26 cellular contexts compared by ENCODE assay signal in the genomic region with DNA sequence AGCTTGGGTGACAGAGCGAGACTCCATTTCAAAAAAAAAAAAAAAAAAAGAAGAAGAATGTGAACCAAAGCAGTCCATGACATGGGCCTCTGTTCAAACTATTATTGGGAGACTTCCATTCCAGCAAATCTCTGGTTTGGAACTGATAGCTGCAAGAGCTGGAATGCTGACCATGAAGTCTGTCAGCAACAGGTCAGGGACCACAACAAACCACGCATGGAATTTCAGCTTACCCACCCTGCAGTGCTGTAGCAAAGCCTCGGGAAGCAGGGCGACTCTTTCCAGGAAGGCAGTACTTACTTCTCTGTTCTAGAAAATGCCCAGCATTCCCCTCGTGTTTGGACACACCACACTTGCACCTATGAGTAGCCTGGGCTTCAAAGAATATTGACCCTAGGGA. TPM values are rescaled to one million over a fixed set of nuclear protein-coding genes. Genes with fewer than 3 reads are reported as not detected.
DNase-seq lines count a peak whose midpoint lies in the region; ATAC-seq, FAIRE-seq and TF ChIP-seq lines count a peak whose summit lies in the region.
"Had no signal": no experiment of that assay in that cellular context is flagged by ENCODE, and none has a peak within 500 bp of the region (broad histone marks: within the 10 kb centered on the region; RNA-seq: fewer than 3 reads in every experiment).

No MANE protein-coding gene starts in this region.

- RAD21 ChIA-PET in GM12878 (lab: Charles Lee; ENCODE audit: unreplicated experiment): interaction anchor here (1.6 kb wide), 1 partner anchor 212 kb away, joined by 6 read pairs; a partner anchor contains a TSS

- SMC1A ChIA-PET in GM12878 (lab: Charles Lee; ENCODE audit: uncharacterized antibody, unreplicated experiment): interaction anchor here (1.4 to 11.1 kb wide), 3 partner anchors 11 to 23 kb away, joined by 3 to 178 read pairs (median 5); no protein-coding TSS in a partner anchor

- TF ChIP-seq POLR2A in GM12878 (IDR thresholded peaks at IDR 0.05; ENCODE audit: low read depth, low read length): no peak

- H3K9ac ChIP-seq in GM12878 (ENCODE audit: control insufficient read depth, insufficient read depth, low read length): no peak overlapping the region
- H3K9ac ChIP-seq: BLaER1 treated with 17β-estradiol and CSF1 and Interleukin-3, amounts not matched to agents 10 nM and 100 nM had no signal

- no peaks in the 10 kb centered on the region for H3K9me3 ChIP-seq in GM12878 (replicated peaks; ENCODE audit: control insufficient read depth, insufficient read depth, low read length)
- H3K9me3 ChIP-seq: left lung, ovary, tibial nerve had no signal

- CTCF ChIA-PET in GM12878 (lab: Yijun Ruan, JAX): interaction anchor here (0.7 to 1.9 kb wide), 4 partner anchors 10 to 212 kb away, joined by 3 to 7 read pairs (median 4); a partner anchor contains a TSS

- H4K20me1 ChIP-seq in GM12878 (ENCODE audit: control insufficient read depth, insufficient read depth): no peaks in the 10 kb centered on the region
- H4K20me1 ChIP-seq: BLaER1 treated with 17β-estradiol and CSF1 and Interleukin-3, amounts not matched to agents 10 nM and 100 nM had no signal

- DNase-seq in Right ventricle myocardium superior (no peak), cardiac septum (ENCODE audit: low spot score) (no peak), GM12878 (ENCODE audit: low read depth, low spot score) (no peak), kidney epithelial cell (ENCODE audit: low read depth) (peak; percentile 89), HPDE6-E6E7 (ENCODE audit: extremely low spot score) (no peak), NCI-H1694 (lab: John Stamatoyannopoulos, UW) (no peak), foreskin fibroblast (no peak)
- DNase-seq: 8988T; activated CD4-positive, alpha-beta T cell treated with anti-CD3 and anti-CD28 coated beads, Interleukin-2, amount 50 U/mL, for 4 hours; activated T-cell treated with anti-CD3 and anti-CD28 coated beads for 4 hours; amygdala; effector memory CD4-positive, alpha-beta T cell; GF-D8; left lung; NCI-H1436; NCI-H69; OCI-M1; ovary; stimulated activated CD4-positive, alpha-beta T cell treated with anti-CD3 and anti-CD28 coated beads, Interleukin-2, amount 100 ng/mL, for 24 hours; stimulated activated naive CD8-positive, alpha-beta T cell treated with anti-CD3 and anti-CD28 coated beads, Interleukin-15, Interleukin-2, amounts not matched to agents 100 U/mL and 50 U/mL, for 24 hours; T-helper 17 cell had no signal

- FAIRE-seq in GM12878 (lab: Jason Lieb, UNC): no peak
- FAIRE-seq: H1 had no signal

- POLR2A ChIA-PET in GM12878 (lab: Charles Lee): interaction anchor here (1.4 kb wide), 1 partner anchor 11 kb away, joined by 8 read pairs; no protein-coding TSS in a partner anchor

- WGBS in GM12878 (ENCODE audit: insufficient coverage, insufficient replicate concordance, low lambda C conversion rate, missing lambda C conversion rate): 89% methylated on average over 4 of the region's 5 CpGs

- TF ChIP-seq CTCF in GM12878 (IDR thresholded peaks at IDR 0.05 in 2 of 3, conservative IDR thresholded peaks at IDR 0.05 in 1 of 3; ENCODE audit: control insufficient read depth in 2 of 3, extremely low read depth in 1 of 3, insufficient read depth in 1 of 3, low read depth in 3 of 3, low read length in 3 of 3) (no peak), kidney epithelial cell (IDR thresholded peaks at IDR 0.05; ENCODE audit: insufficient read depth, low read length, poor library complexity, severe bottlenecking) (no peak), foreskin fibroblast (IDR thresholded peaks at IDR 0.05; ENCODE audit: low read depth, low read length) (no peak)

- intact Hi-C loops in Right ventricle myocardium superior (cut with DNase I) (loop anchor here (10.0 kb wide), 1 partner anchor 122 kb away; a partner anchor contains a TSS), cardiac septum (cut with DNase I) (loop anchor here (5.0 to 10.0 kb wide), 2 partner anchors 45 to 172 kb away; no protein-coding TSS in a partner anchor), GM12878 (cut with micrococcal nuclease; ENCODE audit: unreplicated experiment) (no loop called here)

- H3K27me3 ChIP-seq in GM12878 (replicated peaks in 1 of 2; ENCODE audit: control insufficient read depth in 2 of 2, insufficient read depth in 2 of 2, low read length in 1 of 2) (no peaks in the 10 kb centered on the region), kidney epithelial cell (ENCODE audit: control insufficient read depth, insufficient read depth, low read length) (no peaks in the 10 kb centered on the region)
- H3K27me3 ChIP-seq: BLaER1 treated with 17β-estradiol and CSF1 and Interleukin-3, amounts not matched to agents 10 nM and 100 nM; left lung; ovary; tibial nerve had no signal

- no peak for TF ChIP-seq RAD21 in GM12878 (IDR thresholded peaks at IDR 0.05; ENCODE audit: insufficient read depth, low read depth, low read length)

- peaks cover 14 to 19% of the 10 kb centered on the region in 2 experiments for H3K36me3 ChIP-seq in GM12878 (ENCODE audit: control insufficient read depth in 2 of 2, insufficient read depth in 2 of 2, low read length in 1 of 2)
- H3K36me3 ChIP-seq in kidney epithelial cell (ENCODE audit: control insufficient read depth, insufficient read depth, low read length): no peaks in the 10 kb centered on the region
- H3K36me3 ChIP-seq: ovary had no signal

- H3K4me3 ChIP-seq in GM12878 (no peak overlapping the region), kidney epithelial cell (ENCODE audit: low read depth, low read length) (no peak overlapping the region), foreskin fibroblast (ENCODE audit: low read depth in 1 of 2, low read length in 2 of 2) (no peak overlapping the region)
- H3K4me3 ChIP-seq: BLaER1 treated with 17β-estradiol and CSF1 and Interleukin-3, amounts not matched to agents 10 nM and 100 nM; left lung; ovary; tibial nerve had no signal

- no peak overlapping the region for H3K27ac ChIP-seq in GM12878 (ENCODE audit: control insufficient read depth, insufficient read depth)
- H3K27ac ChIP-seq: BLaER1 treated with 17β-estradiol and CSF1 and Interleukin-3, amounts not matched to agents 10 nM and 100 nM; left lung; ovary; VCaP had no signal

- TF ChIP-seq EP300 in GM12878 (IDR thresholded peaks at IDR 0.05; ENCODE audit: borderline replicate concordance in 1 of 2, control insufficient read depth in 1 of 2, low read depth in 2 of 2, low read length in 2 of 2): no peak

- no peaks in the 10 kb centered on the region for H3K79me2 ChIP-seq in GM12878 (ENCODE audit: control insufficient read depth, insufficient read depth, low read length)

- ATAC-seq in Right ventricle myocardium superior (ENCODE audit: poor library complexity) (peak; percentile 28), GM12878 (no peak), HG02610 (IDR thresholded peaks at IDR 0.05; ENCODE audit: unreplicated experiment) (no peak)
- ATAC-seq: left lung; stimulated activated naive CD8-positive, alpha-beta T cell treated with anti-CD3 and anti-CD28 coated beads, Interleukin-15, Interleukin-2, amounts not matched to agents 100 U/mL and 50 U/mL, for 24 hours; T-helper 17 cell had no signal

- peaks cover 5% of the 10 kb centered on the region for H3K4me1 ChIP-seq in GM12878 (ENCODE audit: control insufficient read depth, insufficient read depth, low read length)
- H3K4me1 ChIP-seq: left lung had no signal

- BruUV-seq in GM12878 (replicated peaks; lab: Mats Ljungman, UMichigan): TSS peak; percentile 39

- no peak overlapping the region for H3K4me2 ChIP-seq in GM12878 (ENCODE audit: control insufficient read depth, insufficient read depth)
- H3K4me2 ChIP-seq: BLaER1 treated with 17β-estradiol and CSF1 and Interleukin-3, amounts not matched to agents 10 nM and 100 nM had no signal

- no peak overlapping the region for H2AFZ ChIP-seq in GM12878 (ENCODE audit: control insufficient read depth, low read depth, low read length)

- in situ Hi-C loops in GM12878 (cut with MboI): no loop called here

TF ChIP-seq in GM12878, 131 proteins besides CTCF, POLR2A, EP300 and RAD21 (continues in another document):
- TF ChIP-seq POLR2AphosphoS2 (IDR thresholded peaks at IDR 0.05; ENCODE audit: low read depth, low read length): no peak
- TF ChIP-seq, protein P1, sequence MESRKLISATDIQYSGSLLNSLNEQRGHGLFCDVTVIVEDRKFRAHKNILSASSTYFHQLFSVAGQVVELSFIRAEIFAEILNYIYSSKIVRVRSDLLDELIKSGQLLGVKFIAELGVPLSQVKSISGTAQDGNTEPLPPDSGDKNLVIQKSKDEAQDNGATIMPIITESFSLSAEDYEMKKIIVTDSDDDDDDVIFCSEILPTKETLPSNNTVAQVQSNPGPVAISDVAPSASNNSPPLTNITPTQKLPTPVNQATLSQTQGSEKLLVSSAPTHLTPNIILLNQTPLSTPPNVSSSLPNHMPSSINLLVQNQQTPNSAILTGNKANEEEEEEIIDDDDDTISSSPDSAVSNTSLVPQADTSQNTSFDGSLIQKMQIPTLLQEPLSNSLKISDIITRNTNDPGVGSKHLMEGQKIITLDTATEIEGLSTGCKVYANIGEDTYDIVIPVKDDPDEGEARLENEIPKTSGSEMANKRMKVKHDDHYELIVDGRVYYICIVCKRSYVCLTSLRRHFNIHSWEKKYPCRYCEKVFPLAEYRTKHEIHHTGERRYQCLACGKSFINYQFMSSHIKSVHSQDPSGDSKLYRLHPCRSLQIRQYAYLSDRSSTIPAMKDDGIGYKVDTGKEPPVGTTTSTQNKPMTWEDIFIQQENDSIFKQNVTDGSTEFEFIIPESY (IDR thresholded peaks at IDR 0.05): no peak
- no peak for TF ChIP-seq KAT2A (conservative IDR thresholded peaks at IDR 0.05; ENCODE audit: control insufficient read depth, low read depth, low read length)
- TF ChIP-seq CEBPB (IDR thresholded peaks at IDR 0.05; ENCODE audit: borderline replicate concordance in 1 of 2, low read depth in 2 of 2, low read length in 2 of 2): no peak

RNA-seq across cellular contexts. Expression of a gene that starts 34.1 kb away (rescaled TPM):
- total RNA-seq in Right ventricle myocardium superior (36.0 TPM), cardiac septum (30.5 TPM), GM12878 (2014; rRNA removed) (20.8 and 24.6 TPM in 2 replicates), GM12878 (2014; rRNA removed; fragmentation: Illumina TruSeq; extraction: Trizol) (19.8 and 21.9 TPM in 2 replicates), GM12878 (2021) (21.0 and 23.1 TPM in 2 replicates), kidney epithelial cell (29.3 and 31.3 TPM in 2 replicates)
- 62.0 and 68.8 TPM in 2 replicates for total RNA-seq in GM12878 (2013; cell fraction: nucleolus; rRNA removed)
- 24.3 TPM for polyA plus RNA-seq in GM12878 (2011; ENCODE audit: low read depth)
- polyA plus RNA-seq in GM12878 (2011; rRNA removed) (51.7 and 63.8 TPM in 2 replicates), GM12878 (2014; fragmentation: Illumina TruSeq; extraction: Trizol) (23.7 and 26.0 TPM in 2 replicates), GM12878 (2014; fragmentation: Nextera tagmentation; extraction: Ambion mirVana) (10 to 100 TPM; 36.5 to 39.3 TPM), GM12878 (2014; rRNA removed) (20.1 and 20.9 TPM in 2 replicates), GM12878 (2016; fragmentation: Nextera tagmentation; extraction: Ambion mirVana) (10 to 100 TPM; 57.7 to 65.9 TPM)
- 28.9 and 39.1 TPM in 2 replicates for polyA plus RNA-seq in GM12878 (2011; cell fraction: cytosol; rRNA removed)
- 34.2 and 40.4 TPM in 2 replicates for polyA plus RNA-seq in GM12878 (2011; cell fraction: nucleus; rRNA removed)
- 21.2 and 26.7 TPM in 2 replicates for polyA plus RNA-seq in GM12878 (2012)
- polyA minus RNA-seq in GM12878 (2011; rRNA and poly(A)+ RNA removed): 35.0 and 64.7 TPM in 2 replicates
- 12.4 and 14.1 TPM in 2 replicates for polyA minus RNA-seq in GM12878 (2011; cell fraction: cytosol; rRNA and poly(A)+ RNA removed)
- polyA minus RNA-seq in GM12878 (2011; cell fraction: nucleus; rRNA and poly(A)+ RNA removed): 38.0 and 56.2 TPM in 2 replicates
